In genomic region chr20:32966382-32966781, GRCh38 we compare ENCODE assay signal across 19 cellular contexts. TPM values are rescaled to one million over a fixed set of nuclear protein-coding genes. Genes with fewer than 3 reads are reported as not detected.
DNase-seq lines count a peak whose midpoint lies in the region; ATAC-seq and TF ChIP-seq lines count a peak whose summit lies in the region.
"Had no signal": no experiment of that assay in that cellular context is flagged by ENCODE, and none has a peak within 500 bp of the region (broad histone marks: within the 10 kb centered on the region; RNA-seq: fewer than 3 reads in every experiment).

No MANE protein-coding gene starts in this region.

- H3K27me3 Mint-ChIP-seq in CD8-positive, alpha-beta memory T cell: peaks cover 0 to 1% of the 10 kb centered on the region in 2 donors
- H3K27me3 Mint-ChIP-seq in activated naive CD8-positive, alpha-beta T cell treated with anti-CD3 and anti-CD28 coated beads for 36 hours: no peaks in the 10 kb centered on the region
- H3K27me3 Mint-ChIP-seq in naive thymus-derived CD4-positive, alpha-beta T cell: no peaks in the 10 kb centered on the region
- peaks cover 3% of the 10 kb centered on the region for H3K27me3 Mint-ChIP-seq in progenitor cell of endocrine pancreas
- no peaks in the 10 kb centered on the region for H3K27me3 Mint-ChIP-seq in activated T-helper 1 cell treated with anti-CD3 and anti-CD28 coated beads, Interleukin-12 subunit alpha, Interleukin-12 subunit beta, Interleukin-2, Interleukin-4 antibody, amounts not matched to agents 30 ng/mL and 10 ng/mL and 1 ng/mL, durations not matched to agents 14 hours and 24 hours and 36 hours (ENCODE audit: insufficient read depth)

- peaks cover 26 to 63% (median 60%) of the 10 kb centered on the region in 3 donors for H3K4me1 Mint-ChIP-seq in CD8-positive, alpha-beta memory T cell
- H3K4me1 Mint-ChIP-seq in activated naive CD8-positive, alpha-beta T cell treated with anti-CD3 and anti-CD28 coated beads for 36 hours: peaks cover 76% of the 10 kb centered on the region
- peaks cover 27 to 94% (median 71%) of the 10 kb centered on the region in 7 donors for H3K4me1 Mint-ChIP-seq in naive thymus-derived CD4-positive, alpha-beta T cell
- H3K4me1 Mint-ChIP-seq in progenitor cell of endocrine pancreas (ENCODE audit: low read depth): peaks cover 4% of the 10 kb centered on the region
- peaks cover 57% of the 10 kb centered on the region for H3K4me1 Mint-ChIP-seq in activated T-helper 1 cell treated with anti-CD3 and anti-CD28 coated beads, Interleukin-12 subunit alpha, Interleukin-12 subunit beta, Interleukin-2, Interleukin-4 antibody, amounts not matched to agents 30 ng/mL and 10 ng/mL and 1 ng/mL, durations not matched to agents 14 hours and 24 hours and 36 hours (ENCODE audit: low read depth)

- peak overlapping the region in 2 of 8 donors; percentile 96 to 100 for H3K27ac Mint-ChIP-seq in CD8-positive, alpha-beta memory T cell
- H3K27ac Mint-ChIP-seq in activated naive CD8-positive, alpha-beta T cell treated with anti-CD3 and anti-CD28 coated beads for 36 hours: peak overlapping the region; percentile 49
- H3K27ac Mint-ChIP-seq in naive thymus-derived CD4-positive, alpha-beta T cell: peak overlapping the region in 3 of 9 donors; percentile 90 to 98 (median 94)
- H3K27ac Mint-ChIP-seq in progenitor cell of endocrine pancreas: no peak overlapping the region
- no peak overlapping the region for H3K27ac Mint-ChIP-seq in activated T-helper 1 cell treated with anti-CD3 and anti-CD28 coated beads, Interleukin-12 subunit alpha, Interleukin-12 subunit beta, Interleukin-2, Interleukin-4 antibody, amounts not matched to agents 30 ng/mL and 10 ng/mL and 1 ng/mL, durations not matched to agents 14 hours and 24 hours and 36 hours
- H3K27ac Mint-ChIP-seq: CD14-positive monocyte had no signal

- H3K4me3 Mint-ChIP-seq in CD8-positive, alpha-beta memory T cell: peak overlapping the region; percentile 66 to 93 (median 81)
- H3K4me3 Mint-ChIP-seq in activated naive CD8-positive, alpha-beta T cell treated with anti-CD3 and anti-CD28 coated beads for 36 hours: no peak overlapping the region
- H3K4me3 Mint-ChIP-seq in naive thymus-derived CD4-positive, alpha-beta T cell: peak overlapping the region in 5 of 10 donors; percentile 50 to 82 (median 76)
- H3K4me3 Mint-ChIP-seq in progenitor cell of endocrine pancreas (ENCODE audit: low read depth): no peak overlapping the region
- H3K4me3 Mint-ChIP-seq in activated T-helper 1 cell treated with anti-CD3 and anti-CD28 coated beads, Interleukin-12 subunit alpha, Interleukin-12 subunit beta, Interleukin-2, Interleukin-4 antibody, amounts not matched to agents 30 ng/mL and 10 ng/mL and 1 ng/mL, durations not matched to agents 14 hours and 24 hours and 36 hours: no peak overlapping the region
- H3K4me3 Mint-ChIP-seq: CD14-positive monocyte had no signal

- TF ChIP-seq CTCF in progenitor cell of endocrine pancreas (IDR thresholded peaks at IDR 0.05; ENCODE audit: unreplicated experiment): no peak

- H4K20me1 ChIP-seq in BLaER1 treated with 17β-estradiol and CSF1 and Interleukin-3, amounts not matched to agents 10 nM and 100 nM: no peaks in the 10 kb centered on the region

- H3K4me1 ChIP-seq in BLaER1 treated with 17β-estradiol and CSF1 and Interleukin-3, amounts not matched to agents 10 nM and 100 nM: peaks cover 44 to 81% (median 68%) of the 10 kb centered on the region in 10 experiments
- peaks cover 77% of the 10 kb centered on the region for H3K4me1 ChIP-seq in CD8-positive, alpha-beta memory T cell (ENCODE audit: insufficient read depth, low read length)
- H3K4me1 ChIP-seq in naive thymus-derived CD4-positive, alpha-beta T cell (ENCODE audit: control insufficient read depth in 2 of 2, insufficient read depth in 2 of 2, low read length in 2 of 2): peaks cover 64 to 79% of the 10 kb centered on the region in 2 donors
- H3K4me1 ChIP-seq: gastroesophageal sphincter had no signal

- no peak for DNase-seq in CD8-positive, alpha-beta memory T cell
- no peak for DNase-seq in activated naive CD8-positive, alpha-beta T cell treated with anti-CD3 and anti-CD28 coated beads for 36 hours
- DNase-seq in naive thymus-derived CD4-positive, alpha-beta T cell: no peak
- DNase-seq in NCI-H2171 (lab: John Stamatoyannopoulos, UW): no peak
- no peak for DNase-seq in progenitor cell of endocrine pancreas (ENCODE audit: low spot score, unreplicated experiment)
- no peak for DNase-seq in KBM-7
- no peak for DNase-seq in activated T-helper 1 cell treated with anti-CD3 and anti-CD28 coated beads, Interleukin-12 subunit alpha, Interleukin-12 subunit beta, Interleukin-2, Interleukin-4 antibody, amounts not matched to agents 30 ng/mL and 10 ng/mL and 1 ng/mL, durations not matched to agents 14 hours and 24 hours and 36 hours (ENCODE audit: low spot score)
- DNase-seq: anterior cingulate cortex, NCI-H187, NCI-H446, SHP77 had no signal

- H3K27me3 ChIP-seq in BLaER1 treated with 17β-estradiol and CSF1 and Interleukin-3, amounts not matched to agents 10 nM and 100 nM: no peaks in the 10 kb centered on the region
- H3K27me3 ChIP-seq in CD8-positive, alpha-beta memory T cell (ENCODE audit: insufficient read depth, low read length, poor library complexity, severe bottlenecking): no peaks in the 10 kb centered on the region
- H3K27me3 ChIP-seq in naive thymus-derived CD4-positive, alpha-beta T cell (ENCODE audit: control insufficient read depth in 2 of 2, insufficient read depth in 2 of 2, low read length in 2 of 2): no peaks in the 10 kb centered on the region
- H3K27me3 ChIP-seq: tibial nerve had no signal

- CTCF ChIA-PET in CD8-positive, alpha-beta memory T cell (lab: Charles Lee): interaction anchor here (1.3 to 2.3 kb wide), 5 partner anchors 10 to 38 kb away, joined by 3 to 12 read pairs (median 5); partner anchors contain the start of gene SUN5
- CTCF ChIA-PET in naive thymus-derived CD4-positive, alpha-beta T cell (lab: Charles Lee): interaction anchor here (0.9 to 5.2 kb wide), 4 partner anchors 21 to 39 kb away, joined by 3 to 25 read pairs (median 11); partner anchors contain the start of gene SUN5

- no peaks in the 10 kb centered on the region for H3K9me3 ChIP-seq in BLaER1 treated with 17β-estradiol and CSF1 and Interleukin-3, amounts not matched to agents 10 nM and 100 nM (replicated peaks in 1 of 11)
- H3K9me3 ChIP-seq in CD8-positive, alpha-beta memory T cell (ENCODE audit: low read length): no peaks in the 10 kb centered on the region
- no peaks in the 10 kb centered on the region for H3K9me3 ChIP-seq in naive thymus-derived CD4-positive, alpha-beta T cell (ENCODE audit: control insufficient read depth in 2 of 3, low read length in 3 of 3)
- H3K9me3 ChIP-seq: gastroesophageal sphincter, tibial nerve had no signal

- H3K27ac ChIP-seq in BLaER1 treated with 17β-estradiol and CSF1 and Interleukin-3, amounts not matched to agents 10 nM and 100 nM: no peak overlapping the region
- H3K27ac ChIP-seq in CD8-positive, alpha-beta memory T cell (ENCODE audit: low read depth, low read length): no peak overlapping the region
- peak overlapping the region; percentile 85 for H3K27ac ChIP-seq in naive thymus-derived CD4-positive, alpha-beta T cell (ENCODE audit: low read depth, low read length)
- H3K27ac ChIP-seq: epithelial cell of prostate, gastroesophageal sphincter, tibial nerve had no signal

- no peaks in the 10 kb centered on the region for H3K9me3 Mint-ChIP-seq in CD8-positive, alpha-beta memory T cell
- no peaks in the 10 kb centered on the region for H3K9me3 Mint-ChIP-seq in activated naive CD8-positive, alpha-beta T cell treated with anti-CD3 and anti-CD28 coated beads for 36 hours
- H3K9me3 Mint-ChIP-seq in naive thymus-derived CD4-positive, alpha-beta T cell: peaks cover 0 to 2% (median 0%) of the 10 kb centered on the region in 11 donors
- no peaks in the 10 kb centered on the region for H3K9me3 Mint-ChIP-seq in progenitor cell of endocrine pancreas (ENCODE audit: low read depth)
- no peaks in the 10 kb centered on the region for H3K9me3 Mint-ChIP-seq in activated T-helper 1 cell treated with anti-CD3 and anti-CD28 coated beads, Interleukin-12 subunit alpha, Interleukin-12 subunit beta, Interleukin-2, Interleukin-4 antibody, amounts not matched to agents 30 ng/mL and 10 ng/mL and 1 ng/mL, durations not matched to agents 14 hours and 24 hours and 36 hours
- H3K9me3 Mint-ChIP-seq: CD14-positive monocyte had no signal

- H3K4me3 ChIP-seq in BLaER1 treated with 17β-estradiol and CSF1 and Interleukin-3, amounts not matched to agents 10 nM and 100 nM: no peak overlapping the region
- peak overlapping the region; percentile 40 for H3K4me3 ChIP-seq in CD8-positive, alpha-beta memory T cell (ENCODE audit: low read length)
- peak overlapping the region; percentile 46 for H3K4me3 ChIP-seq in naive thymus-derived CD4-positive, alpha-beta T cell (ENCODE audit: low read length)
- H3K4me3 ChIP-seq: gastroesophageal sphincter, tibial nerve had no signal

- peak overlapping the region in 8 of 11 experiments; percentile 94 to 100 (median 96); a peak in 16 of 22 replicates for H3K4me2 ChIP-seq in BLaER1 treated with 17β-estradiol and CSF1 and Interleukin-3, amounts not matched to agents 10 nM and 100 nM

- no peak overlapping the region for H3K9ac ChIP-seq in BLaER1 treated with 17β-estradiol and CSF1 and Interleukin-3, amounts not matched to agents 10 nM and 100 nM

- H3K36me3 Mint-ChIP-seq in CD8-positive, alpha-beta memory T cell: no peaks in the 10 kb centered on the region
- H3K36me3 Mint-ChIP-seq in activated naive CD8-positive, alpha-beta T cell treated with anti-CD3 and anti-CD28 coated beads for 36 hours: peaks cover 4% of the 10 kb centered on the region
- H3K36me3 Mint-ChIP-seq in naive thymus-derived CD4-positive, alpha-beta T cell: peaks cover 0 to 2% (median 0%) of the 10 kb centered on the region in 5 donors
- H3K36me3 Mint-ChIP-seq in progenitor cell of endocrine pancreas (ENCODE audit: insufficient read depth): no peaks in the 10 kb centered on the region
- no peaks in the 10 kb centered on the region for H3K36me3 Mint-ChIP-seq in activated T-helper 1 cell treated with anti-CD3 and anti-CD28 coated beads, Interleukin-12 subunit alpha, Interleukin-12 subunit beta, Interleukin-2, Interleukin-4 antibody, amounts not matched to agents 30 ng/mL and 10 ng/mL and 1 ng/mL, durations not matched to agents 14 hours and 24 hours and 36 hours (ENCODE audit: low read depth)
- H3K36me3 Mint-ChIP-seq: CD14-positive monocyte had no signal

- ATAC-seq in naive thymus-derived CD4-positive, alpha-beta T cell: no peak
- ATAC-seq: gastroesophageal sphincter, sciatic nerve had no signal

- intact Hi-C loops in naive thymus-derived CD4-positive, alpha-beta T cell (cut with micrococcal nuclease): no loop called here
- intact Hi-C loops in activated T-helper 1 cell treated with anti-CD3 and anti-CD28 coated beads, Interleukin-12 subunit alpha, Interleukin-12 subunit beta, Interleukin-2, Interleukin-4 antibody, amounts not matched to agents 30 ng/mL and 10 ng/mL and 1 ng/mL, durations not matched to agents 14 hours and 24 hours and 36 hours (cut with micrococcal nuclease): loop anchor here (2.0 kb wide), 1 partner anchor 20 kb away; no protein-coding TSS in a partner anchor

- H3K36me3 ChIP-seq in BLaER1 treated with 17β-estradiol and CSF1 and Interleukin-3, amounts not matched to agents 10 nM and 100 nM: no peaks in the 10 kb centered on the region
- H3K36me3 ChIP-seq in CD8-positive, alpha-beta memory T cell (ENCODE audit: insufficient read depth, low read length): no peaks in the 10 kb centered on the region
- H3K36me3 ChIP-seq in naive thymus-derived CD4-positive, alpha-beta T cell (ENCODE audit: control insufficient read depth in 2 of 3, insufficient read depth in 3 of 3, low read length in 3 of 3): no peaks in the 10 kb centered on the region
- H3K36me3 ChIP-seq: gastroesophageal sphincter, tibial nerve had no signal

- in situ Hi-C loops in KBM-7 (cut with MboI; ENCODE audit: low pct_unique_long_range_greater_than_20kb, low sequenced_read_pairs): no loop called here

- POLR2A ChIA-PET in CD8-positive, alpha-beta memory T cell (lab: Charles Lee): interaction anchor here (1.0 kb wide), 1 partner anchor 108 kb away, joined by 3 read pairs; no protein-coding TSS in a partner anchor
- POLR2A ChIA-PET in naive thymus-derived CD4-positive, alpha-beta T cell (lab: Charles Lee): interaction anchor here (1.7 to 10.2 kb wide), 6 partner anchors 11 to 25 kb away, joined by 5 to 61 read pairs (median 14); no protein-coding TSS in a partner anchor

RNA-seq across cellular contexts. Expression of gene SUN5, which starts 37.9 kb away (rescaled TPM):
- total RNA-seq in CD8-positive, alpha-beta memory T cell: not detected
- polyA plus RNA-seq in CD8-positive, alpha-beta memory T cell: not detected
- not detected for total RNA-seq in activated naive CD8-positive, alpha-beta T cell treated with anti-CD3 and anti-CD28 coated beads for 36 hours
- total RNA-seq in naive thymus-derived CD4-positive, alpha-beta T cell: not detected
- polyA plus RNA-seq in naive thymus-derived CD4-positive, alpha-beta T cell: not detected
- not detected in 2 replicates for total RNA-seq in progenitor cell of endocrine pancreas
- total RNA-seq in activated T-helper 1 cell treated with anti-CD3 and anti-CD28 coated beads, Interleukin-12 subunit alpha, Interleukin-12 subunit beta, Interleukin-2, Interleukin-4 antibody, amounts not matched to agents 30 ng/mL and 10 ng/mL and 1 ng/mL, durations not matched to agents 14 hours and 24 hours and 36 hours: not detected in 2 replicates
- total RNA-seq: gastroesophageal sphincter, lung microvascular endothelial cell, M059J, sciatic nerve, tibial nerve had no signal
- polyA plus RNA-seq: CD14-positive monocyte had no signal

RNA-seq across cellular contexts. Expression of gene BPIFB2, which starts 41.1 kb away (rescaled TPM):
- not detected for total RNA-seq in CD8-positive, alpha-beta memory T cell
- not detected for polyA plus RNA-seq in CD8-positive, alpha-beta memory T cell
- not detected for total RNA-seq in activated naive CD8-positive, alpha-beta T cell treated with anti-CD3 and anti-CD28 coated beads for 36 hours
- not detected for total RNA-seq in naive thymus-derived CD4-positive, alpha-beta T cell
- polyA plus RNA-seq in naive thymus-derived CD4-positive, alpha-beta T cell: not detected
- not detected in 2 replicates for total RNA-seq in progenitor cell of endocrine pancreas
- total RNA-seq in activated T-helper 1 cell treated with anti-CD3 and anti-CD28 coated beads, Interleukin-12 subunit alpha, Interleukin-12 subunit beta, Interleukin-2, Interleukin-4 antibody, amounts not matched to agents 30 ng/mL and 10 ng/mL and 1 ng/mL, durations not matched to agents 14 hours and 24 hours and 36 hours: not detected in 2 replicates
- total RNA-seq: lung microvascular endothelial cell, M059J, sciatic nerve, tibial nerve had no signal
- polyA plus RNA-seq: CD14-positive monocyte had no signal

Comparison
In these comparisons a context has a peak if more than half of its experiments do, and no peak if none do; other contexts are left out.
1. H3K4me3 ChIP-seq: peak in CD8-positive, alpha-beta memory T cell (single experiment) and naive thymus-derived CD4-positive, alpha-beta T cell (single experiment); none in BLaER1 treated with 17β-estradiol and CSF1 and Interleukin-3, amounts not matched to agents 10 nM and 100 nM (0 of 10).
2. H3K4me3 Mint-ChIP-seq: peak in CD8-positive, alpha-beta memory T cell (7 of 7); none in activated naive CD8-positive, alpha-beta T cell treated with anti-CD3 and anti-CD28 coated beads for 36 hours (single experiment), progenitor cell of endocrine pancreas (single experiment) and activated T-helper 1 cell treated with anti-CD3 and anti-CD28 coated beads, Interleukin-12 subunit alpha, Interleukin-12 subunit beta, Interleukin-2, Interleukin-4 antibody, amounts not matched to agents 30 ng/mL and 10 ng/mL and 1 ng/mL, durations not matched to agents 14 hours and 24 hours and 36 hours (single experiment).